8 cellular contexts compared by ENCODE assay signal in the genomic region with DNA sequence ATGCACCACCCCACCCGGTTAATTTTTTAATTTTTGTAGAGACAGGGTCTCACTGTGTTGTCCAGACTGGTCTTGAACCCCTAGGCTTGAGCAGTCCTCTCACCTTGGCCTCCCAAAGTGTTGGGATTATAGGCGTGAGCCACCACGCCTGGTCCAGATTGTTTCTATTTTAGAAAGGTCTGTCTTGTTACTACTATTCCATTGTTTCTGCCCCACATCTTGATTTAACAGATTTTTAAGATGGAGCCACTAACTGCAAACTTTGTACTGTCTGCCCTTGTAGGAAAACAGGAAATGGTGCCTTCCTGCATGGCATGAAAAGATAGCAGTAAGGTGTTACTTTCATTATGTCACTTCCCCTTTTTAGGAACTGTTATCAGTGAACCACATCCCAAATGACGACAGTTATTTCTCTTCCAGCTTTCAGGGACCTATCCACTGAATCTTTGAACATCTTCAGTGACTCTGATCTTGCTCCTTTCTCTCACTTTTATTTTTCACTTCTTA. TPM values are rescaled to one million over a fixed set of nuclear protein-coding genes. Genes with fewer than 3 reads are reported as not detected.
DNase-seq lines count a peak whose midpoint lies in the region; ATAC-seq, FAIRE-seq and TF ChIP-seq lines count a peak whose summit lies in the region.

No MANE protein-coding gene starts in this region.

- no peak overlapping the region for H3K4me2 ChIP-seq in HepG2 (ENCODE audit: low read depth, low read length)

- POLR2A ChIA-PET in HepG2 (lab: Yijun Ruan, JAX): interaction anchor here (1.4 kb wide), 1 partner anchor 24 kb away, joined by 3 read pairs; a partner anchor contains a TSS

- no peak for TF ChIP-seq CTCF in HepG2 (CRISPR knock-in tag; IDR thresholded peaks at IDR 0.05)

- no peaks in the 10 kb centered on the region for H3K27me3 ChIP-seq in HepG2 (ENCODE audit: control insufficient read depth in 1 of 2, insufficient read depth in 2 of 2, low read length in 2 of 2)

- CTCF ChIA-PET in HepG2 (lab: Yijun Ruan, JAX; ENCODE audit: low intra/inter-chr PET ratio, low total read pairs): no interaction called here

- no peak for TF ChIP-seq RAD21 in HepG2 (CRISPR knock-in tag; IDR thresholded peaks at IDR 0.05)

- H3K27ac ChIP-seq in HepG2 (ENCODE audit: extremely low read length, insufficient read depth, low read length): no peak overlapping the region

- no peaks in the 10 kb centered on the region for H3K9me3 ChIP-seq in HepG2 (ENCODE audit: low read length)

- no TSS peak for BruUV-seq in HepG2 (replicated peaks; lab: Mats Ljungman, UMichigan)

- no peak overlapping the region for H2AFZ ChIP-seq in HepG2 (ENCODE audit: low read length)

- peaks cover 8 to 54% of the 10 kb centered on the region in 2 experiments for H3K36me3 ChIP-seq in HepG2 (replicated peaks in 1 of 2; ENCODE audit: control insufficient read depth in 1 of 2, insufficient read depth in 2 of 2, low read length in 2 of 2)

- WGBS in HepG2 (ENCODE audit: low lambda C conversion rate): 95% methylated on average over 4 of the region's 4 CpGs

- DNase-seq in MV-4-11 (lab: John Stamatoyannopoulos, UW) (peak; percentile 95), HepG2 (ENCODE audit: low spot score) (no peak), NCI-H187 treated with DMSO at 0.1 percent for 48 hours (lab: John Stamatoyannopoulos, UW) (no peak), cortex of kidney (lab: John Stamatoyannopoulos, UW) (no peak), HT-29 (ENCODE audit: low spot score) (no peak), activated gamma-delta T cell treated with Interleukin-2 at 50 U/mL for 16 hours (no peak)

- intact Hi-C loops in HepG2 (cut with micrococcal nuclease; ENCODE audit: unreplicated experiment): no loop called here

- TF ChIP-seq EP300 in HepG2 (IDR thresholded peaks at IDR 0.05; ENCODE audit: low read depth in 2 of 2, low read length in 2 of 2) (no peak), HepG2 (CRISPR knock-in tag; IDR thresholded peaks at IDR 0.05; ENCODE audit: borderline replicate concordance) (no peak)

- H3K79me2 ChIP-seq in HepG2 (ENCODE audit: insufficient read depth, low read length): no peaks in the 10 kb centered on the region

- ATAC-seq in GM18517 (IDR thresholded peaks at IDR 0.05; ENCODE audit: unreplicated experiment) (peak; percentile 92), HG02610 (IDR thresholded peaks at IDR 0.05; ENCODE audit: unreplicated experiment) (peak; percentile 86), HepG2 (no peak)

- FAIRE-seq in HepG2 (lab: Jason Lieb, UNC): no peak

- no peaks in the 10 kb centered on the region for H3K4me1 ChIP-seq in HepG2 (ENCODE audit: insufficient read depth, low read length)

- no peak overlapping the region for H3K9ac ChIP-seq in HepG2 (ENCODE audit: insufficient read depth, low read depth, low read length)

- in situ Hi-C loops in HepG2 (cut with HindIII; ENCODE audit: extremely low pct_ligation_motif_present, low pct_unique_long_range_greater_than_20kb): no loop called here

- H4K20me1 ChIP-seq in HepG2 (ENCODE audit: insufficient read depth, low read length): no peaks in the 10 kb centered on the region

- TF ChIP-seq POLR2A in HepG2 (IDR thresholded peaks at IDR 0.05; ENCODE audit: insufficient read depth in 1 of 2, low read depth in 2 of 2, low read length in 2 of 2): no peak

- H3K4me3 ChIP-seq in HepG2 (replicated peaks in 1 of 3; ENCODE audit: insufficient read depth in 1 of 3, low read depth in 2 of 3, low read length in 3 of 3): no peak overlapping the region

TF ChIP-seq in HepG2, 621 proteins besides CTCF, POLR2A, EP300 and RAD21 (continues in another document):
- TF ChIP-seq GABPA (IDR thresholded peaks at IDR 0.05; ENCODE audit: low read depth, low read length) (no peak), GABPA (CRISPR knock-in tag; IDR thresholded peaks at IDR 0.05; ENCODE audit: low read depth) (0 out of 2 replicates have a peak, but pooled peaks have one; percentile 11), SRSF1 (optimal IDR thresholded peaks at IDR 0.05; ENCODE audit: low read depth, low read length) (no peak)

RNA-seq across cellular contexts. Expression of a gene that starts 23.2 kb away (rescaled TPM):
- 96.9 and 207 TPM in 2 replicates for total RNA-seq in HepG2 (2016; rRNA removed; fragmentation: Illumina TruSeq; extraction: Trizol)
- total RNA-seq in HepG2 (2016; cell fraction: cytosol; rRNA removed; fragmentation: Illumina TruSeq; extraction: Trizol; ENCODE audit: low read depth): 320 and 373 TPM in 2 replicates
- 98.4 and 219 TPM in 2 replicates for total RNA-seq in HepG2 (2016; cell fraction: insoluble cytoplasmic fraction; rRNA removed; fragmentation: Illumina TruSeq; extraction: Trizol)
- total RNA-seq in HepG2 (2016; cell fraction: membrane; rRNA removed; fragmentation: Illumina TruSeq; extraction: Trizol): 240 and 274 TPM in 2 replicates
- total RNA-seq in HepG2 (2016; cell fraction: nucleus; rRNA removed; fragmentation: Illumina TruSeq; extraction: Trizol): 644 and 668 TPM in 2 replicates
- polyA plus RNA-seq in HepG2 (2011; rRNA removed): 99.6 and 132 TPM in 2 replicates
- polyA plus RNA-seq in HepG2 (2011; cell fraction: cytosol; rRNA removed): 31.0 and 42.4 TPM in 2 replicates
- polyA plus RNA-seq in HepG2 (2011; cell fraction: nucleus; rRNA removed): 212 and 272 TPM in 2 replicates
- polyA plus RNA-seq in HepG2 (2012): 164 and 195 TPM in 2 replicates
- 299 and 310 TPM in 2 replicates for polyA plus RNA-seq in HepG2 (2016; cell fraction: cytosol; fragmentation: Illumina TruSeq; extraction: Trizol; ENCODE audit: low read depth)
- polyA plus RNA-seq in HepG2 (2016; cell fraction: insoluble cytoplasmic fraction; fragmentation: Illumina TruSeq; extraction: Trizol; ENCODE audit: low read depth): 128 and 141 TPM in 2 replicates
- 203 and 217 TPM in 2 replicates for polyA plus RNA-seq in HepG2 (2016; cell fraction: membrane; fragmentation: Illumina TruSeq; extraction: Trizol; ENCODE audit: low read depth)
- 962 and 1,010 TPM in 2 replicates for polyA plus RNA-seq in HepG2 (2016; cell fraction: nucleus; fragmentation: Illumina TruSeq; extraction: Trizol; ENCODE audit: insufficient read depth, low read depth)
- polyA minus RNA-seq in HepG2 (2011; rRNA and poly(A)+ RNA removed; ENCODE audit: low replicate concordance): 44.5 and 146 TPM in 2 replicates
- polyA minus RNA-seq in HepG2 (2011; cell fraction: cytosol; rRNA and poly(A)+ RNA removed): 58.0 and 63.0 TPM in 2 replicates
- 1,028 and 1,029 TPM in 2 replicates for polyA minus RNA-seq in HepG2 (2011; cell fraction: nucleus; rRNA and poly(A)+ RNA removed)
- total RNA-seq in HT-29 (2014; rRNA removed; shearing (Covaris generic)): 103 and 114 TPM in 2 replicates

RNA-seq across cellular contexts. Expression of a gene that starts 23.4 kb away (rescaled TPM):
- 50.1 and 68.3 TPM in 2 replicates for total RNA-seq in HepG2 (2016; rRNA removed; fragmentation: Illumina TruSeq; extraction: Trizol)
- 25.7 and 26.9 TPM in 2 replicates for total RNA-seq in HepG2 (2016; cell fraction: cytosol; rRNA removed; fragmentation: Illumina TruSeq; extraction: Trizol; ENCODE audit: low read depth)
- 51.7 and 81.8 TPM in 2 replicates for total RNA-seq in HepG2 (2016; cell fraction: insoluble cytoplasmic fraction; rRNA removed; fragmentation: Illumina TruSeq; extraction: Trizol)
- 18.4 and 20.7 TPM in 2 replicates for total RNA-seq in HepG2 (2016; cell fraction: membrane; rRNA removed; fragmentation: Illumina TruSeq; extraction: Trizol)
- 25.8 and 27.7 TPM in 2 replicates for total RNA-seq in HepG2 (2016; cell fraction: nucleus; rRNA removed; fragmentation: Illumina TruSeq; extraction: Trizol)
- 36.1 and 42.7 TPM in 2 replicates for polyA plus RNA-seq in HepG2 (2011; rRNA removed)
- 17.5 and 31.2 TPM in 2 replicates for polyA plus RNA-seq in HepG2 (2011; cell fraction: cytosol; rRNA removed)
- 16.4 and 20.9 TPM in 2 replicates for polyA plus RNA-seq in HepG2 (2011; cell fraction: nucleus; rRNA removed)
- polyA plus RNA-seq in HepG2 (2012): 50.3 and 62.2 TPM in 2 replicates
- 4.0 TPM in 2 replicates for polyA plus RNA-seq in HepG2 (2016; cell fraction: cytosol; fragmentation: Illumina TruSeq; extraction: Trizol; ENCODE audit: low read depth)
- polyA plus RNA-seq in HepG2 (2016; cell fraction: insoluble cytoplasmic fraction; fragmentation: Illumina TruSeq; extraction: Trizol; ENCODE audit: low read depth): 54.3 and 55.1 TPM in 2 replicates
- polyA plus RNA-seq in HepG2 (2016; cell fraction: membrane; fragmentation: Illumina TruSeq; extraction: Trizol; ENCODE audit: low read depth): 7.4 and 7.6 TPM in 2 replicates
- polyA plus RNA-seq in HepG2 (2016; cell fraction: nucleus; fragmentation: Illumina TruSeq; extraction: Trizol; ENCODE audit: insufficient read depth, low read depth): 29.7 and 38.5 TPM in 2 replicates
- 12.3 and 13.3 TPM in 2 replicates for polyA minus RNA-seq in HepG2 (2011; rRNA and poly(A)+ RNA removed; ENCODE audit: low replicate concordance)
- 33.1 and 37.5 TPM in 2 replicates for polyA minus RNA-seq in HepG2 (2011; cell fraction: cytosol; rRNA and poly(A)+ RNA removed)
- polyA minus RNA-seq in HepG2 (2011; cell fraction: nucleus; rRNA and poly(A)+ RNA removed): 40.4 and 47.0 TPM in 2 replicates
- 18.8 and 26.5 TPM in 2 replicates for total RNA-seq in HT-29 (2014; rRNA removed; shearing (Covaris generic))

RNA-seq across cellular contexts. Expression of a gene that starts 56.6 kb away (rescaled TPM):
- 19.2 and 23.8 TPM in 2 replicates for total RNA-seq in HepG2 (2016; rRNA removed; fragmentation: Illumina TruSeq; extraction: Trizol)
- total RNA-seq in HepG2 (2016; cell fraction: cytosol; rRNA removed; fragmentation: Illumina TruSeq; extraction: Trizol; ENCODE audit: low read depth): 5.1 and 7.4 TPM in 2 replicates
- 17.2 and 21.0 TPM in 2 replicates for total RNA-seq in HepG2 (2016; cell fraction: insoluble cytoplasmic fraction; rRNA removed; fragmentation: Illumina TruSeq; extraction: Trizol)
- total RNA-seq in HepG2 (2016; cell fraction: membrane; rRNA removed; fragmentation: Illumina TruSeq; extraction: Trizol): 9.8 and 11.9 TPM in 2 replicates
- 54.8 and 58.3 TPM in 2 replicates for total RNA-seq in HepG2 (2016; cell fraction: nucleus; rRNA removed; fragmentation: Illumina TruSeq; extraction: Trizol)
- 5.8 and 6.9 TPM in 2 replicates for polyA plus RNA-seq in HepG2 (2011; rRNA removed)
- 1.6 and 2.4 TPM in 2 replicates for polyA plus RNA-seq in HepG2 (2011; cell fraction: cytosol; rRNA removed)
- polyA plus RNA-seq in HepG2 (2011; cell fraction: nucleus; rRNA removed): 7.4 and 9.2 TPM in 2 replicates
- polyA plus RNA-seq in HepG2 (2012): 3.4 and 4.5 TPM in 2 replicates
- 0.61 and 0.66 TPM in 2 replicates for polyA plus RNA-seq in HepG2 (2016; cell fraction: cytosol; fragmentation: Illumina TruSeq; extraction: Trizol; ENCODE audit: low read depth)
- 9.7 and 11.4 TPM in 2 replicates for polyA plus RNA-seq in HepG2 (2016; cell fraction: insoluble cytoplasmic fraction; fragmentation: Illumina TruSeq; extraction: Trizol; ENCODE audit: low read depth)
- 1.7 and 2.1 TPM in 2 replicates for polyA plus RNA-seq in HepG2 (2016; cell fraction: membrane; fragmentation: Illumina TruSeq; extraction: Trizol; ENCODE audit: low read depth)
- 24.7 and 29.2 TPM in 2 replicates for polyA plus RNA-seq in HepG2 (2016; cell fraction: nucleus; fragmentation: Illumina TruSeq; extraction: Trizol; ENCODE audit: insufficient read depth, low read depth)
- polyA minus RNA-seq in HepG2 (2011; rRNA and poly(A)+ RNA removed; ENCODE audit: low replicate concordance): 7.1 and 58.6 TPM in 2 replicates
- 6.8 and 8.7 TPM in 2 replicates for polyA minus RNA-seq in HepG2 (2011; cell fraction: cytosol; rRNA and poly(A)+ RNA removed)
- polyA minus RNA-seq in HepG2 (2011; cell fraction: nucleus; rRNA and poly(A)+ RNA removed): 76.9 and 83.3 TPM in 2 replicates
- 10.9 and 13.1 TPM in 2 replicates for total RNA-seq in HT-29 (2014; rRNA removed; shearing (Covaris generic))
